ENCODE assay signal across 2 cellular contexts in genomic region chr16:68073902-68074760, GRCh38.
TF ChIP-seq lines count a peak whose summit lies in the region.

No MANE protein-coding gene starts in this region.

TF ChIP-seq in K562, 482 proteins besides CTCF, POLR2A, EP300 and RAD21:
- no peak for TF ChIP-seq BMI1 (IDR thresholded peaks at IDR 0.05; ENCODE audit: low read length)
- no peak for TF ChIP-seq POLR2AphosphoS2 (IDR thresholded peaks at IDR 0.05; ENCODE audit: low read length)
- no peak for TF ChIP-seq BCOR (IDR thresholded peaks at IDR 0.05)
- no peak for TF ChIP-seq RBFOX2 (IDR thresholded peaks at IDR 0.05; ENCODE audit: low read depth, low read length)
- TF ChIP-seq RBM17 (IDR thresholded peaks at IDR 0.05; ENCODE audit: borderline replicate concordance, low read depth, low read length), result no peak
- TF ChIP-seq RBM25 (IDR thresholded peaks at IDR 0.05; ENCODE audit: low read depth, low read length, severe bottlenecking), result no peak
- TF ChIP-seq XRCC4 (IDR thresholded peaks at IDR 0.05; ENCODE audit: extremely low read depth, insufficient read depth, insufficient read length), result no peak
- TF ChIP-seq HDAC6 (IDR thresholded peaks at IDR 0.05; ENCODE audit: low read depth, low read length), result no peak
- TF ChIP-seq XRCC5 (IDR thresholded peaks at IDR 0.05; ENCODE audit: low read depth, low read length), result no peak
- no peak for TF ChIP-seq ZNF583 (CRISPR knock-in tag; IDR thresholded peaks at IDR 0.05)
- TF ChIP-seq PTRF (tag; IDR thresholded peaks at IDR 0.05), result no peak
- no peak for TF ChIP-seq CBFB (CRISPR knock-in tag; IDR thresholded peaks at IDR 0.05)
- no peak for TF ChIP-seq ZNF134 (CRISPR knock-in tag; conservative IDR thresholded peaks at IDR 0.05)
- no peak for TF ChIP-seq ATF1 (CRISPR knock-in tag; IDR thresholded peaks at IDR 0.05)
- TF ChIP-seq ATF1 (tag; IDR thresholded peaks at IDR 0.05), result no peak
- TF ChIP-seq FOS (IDR thresholded peaks at IDR 0.05; ENCODE audit: extremely low read depth, insufficient read length), result no peak
- TF ChIP-seq ZNF561 (CRISPR knock-in tag; conservative IDR thresholded peaks at IDR 0.05), result no peak
- TF ChIP-seq ERF (CRISPR knock-in tag; IDR thresholded peaks at IDR 0.05), result no peak

TF ChIP-seq in WTC11, 78 proteins besides CTCF, POLR2A, EP300 and RAD21:
- TF ChIP-seq PRRX2 (CRISPR knock-in tag; IDR thresholded peaks at IDR 0.05), result no peak
- no peak for TF ChIP-seq KAT7 (CRISPR knock-in tag; IDR thresholded peaks at IDR 0.05; ENCODE audit: borderline replicate concordance)
- TF ChIP-seq FOXP4 (CRISPR knock-in tag; IDR thresholded peaks at IDR 0.05), result no peak
TF ChIP-seq in WTC11: peak in this region for 0.
